In the genomic region with DNA sequence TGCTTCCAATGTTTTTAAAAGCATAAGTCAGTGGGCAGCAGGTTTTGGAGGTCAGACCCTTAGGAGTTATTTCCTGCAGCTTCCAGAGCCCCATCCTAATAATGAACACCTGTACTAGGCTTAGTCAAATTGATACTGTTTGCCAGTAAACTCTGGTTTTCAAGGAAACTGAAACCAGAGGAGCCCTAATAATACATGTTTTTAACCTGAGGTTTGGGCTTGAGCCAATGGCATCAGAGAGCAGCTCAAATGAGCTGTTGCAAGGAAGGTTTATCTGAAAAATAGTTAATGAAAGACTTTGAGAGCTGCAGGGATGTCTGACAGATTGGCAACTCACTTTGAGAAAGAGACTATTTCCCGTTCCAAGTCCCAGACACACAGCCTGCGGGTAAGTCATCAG, we compare ENCODE assay signal across 17 cellular contexts. TPM values are rescaled to one million over a fixed set of nuclear protein-coding genes. Genes with fewer than 3 reads are reported as not detected.
A peak's percentile ranks its signal among the peaks of the same experiment; 100 is the strongest.
DNase-seq lines count a peak whose midpoint lies in the region; ATAC-seq, FAIRE-seq and TF ChIP-seq lines count a peak whose summit lies in the region.
"Had no signal": no experiment of that assay in that cellular context is flagged by ENCODE, and none has a peak within 500 bp of the region (broad histone marks: within the 10 kb centered on the region; RNA-seq: fewer than 3 reads in every experiment).

No MANE protein-coding gene starts in this region.

- ATAC-seq in GM19467 (IDR thresholded peaks at IDR 0.05; ENCODE audit: unreplicated experiment) (peak; percentile 54), HG02981 (IDR thresholded peaks at IDR 0.05; ENCODE audit: unreplicated experiment) (peak; percentile 60)
- ATAC-seq: Panc1 had no signal

- H3K9me3 ChIP-seq in adrenal gland (replicated peaks in 1 of 3) (no peaks in the 10 kb centered on the region), left ventricle myocardium inferior (replicated peaks) (no peaks in the 10 kb centered on the region)

- no peak overlapping the region for H3K27ac ChIP-seq in adrenal gland
- H3K27ac ChIP-seq in left ventricle myocardium inferior (replicated peaks), result no peak overlapping the region
- H3K27ac ChIP-seq: HL-60 had no signal

- 38 to 55% (median 46%) methylated on average over 2 of the region's 2 CpGs for WGBS in adrenal gland, 4 donors

- intact Hi-C loops in adrenal gland (cut with DNase I) (no loop called here), left ventricle myocardium inferior (cut with micrococcal nuclease) (no loop called here)

- TF ChIP-seq CTCF in adrenal gland (IDR thresholded peaks at IDR 0.05) (no peak), left ventricle myocardium inferior (IDR thresholded peaks at IDR 0.05; ENCODE audit: borderline replicate concordance) (no peak)

- H3K36me3 ChIP-seq in adrenal gland (replicated peaks in 1 of 2) (no peaks in the 10 kb centered on the region), left ventricle myocardium inferior (no peaks in the 10 kb centered on the region)

- H3K4me3 ChIP-seq in adrenal gland, result no peak overlapping the region
- H3K4me3 ChIP-seq in left ventricle myocardium inferior, result no peak overlapping the region

- no peaks in the 10 kb centered on the region for H3K4me1 ChIP-seq in adrenal gland (replicated peaks in 1 of 2)
- no peaks in the 10 kb centered on the region for H3K4me1 ChIP-seq in left ventricle myocardium inferior

- peak; percentile 55 for FAIRE-seq in GM12891 (lab: Jason Lieb, UNC)

- H3K27me3 ChIP-seq in adrenal gland (no peaks in the 10 kb centered on the region), left ventricle myocardium inferior (ENCODE audit: low read depth) (no peaks in the 10 kb centered on the region)

- TF ChIP-seq POLR2A in GM12891 (IDR thresholded peaks at IDR 0.05; ENCODE audit: low read depth, low read length) (no peak), adrenal gland (IDR thresholded peaks at IDR 0.05) (no peak)

- DNase-seq in GM12891 (ENCODE audit: insufficient read length, low spot score), result no peak
- DNase-seq in RPMI8226, result peak; percentile 87
- no peak for DNase-seq in adrenal gland
- no peak for DNase-seq in left ventricle myocardium inferior
- DNase-seq in stimulated activated CD4-positive, alpha-beta T cell treated with anti-CD3 and anti-CD28 coated beads, Interleukin-4, amount 100 ng/mL, for 4 hours, result no peak
- DNase-seq in NCI-H2171 (lab: John Stamatoyannopoulos, UW), result no peak
- DNase-seq: activated CD4-positive, alpha-beta T cell treated with anti-CD3 and anti-CD28 coated beads for 1 hour; activated T-cell treated with anti-CD3 and anti-CD28 coated beads, Interleukin-2, amount 50 U/mL, for 1 hour; GOT3; NCI-H2171 treated with DMSO at 0.1 percent for 48 hours; stimulated activated naive CD4-positive, alpha-beta T cell treated with Interleukin-2 at 50 U/mL for 16 hours; T-helper 1 cell had no signal

TF ChIP-seq in GM12891, 5 proteins besides CTCF, POLR2A, EP300 and RAD21:
- TF ChIP-seq POU2F2 (IDR thresholded peaks at IDR 0.05; ENCODE audit: low read depth, low read length), result no peak
- no peak for TF ChIP-seq PAX5 (IDR thresholded peaks at IDR 0.05; ENCODE audit: insufficient read depth, low read length, severe bottlenecking)
- TF ChIP-seq SPI1 (IDR thresholded peaks at IDR 0.05; ENCODE audit: low read depth, low read length), result no peak
- no peak for TF ChIP-seq TAF1 (IDR thresholded peaks at IDR 0.05; ENCODE audit: low read depth, low read length)
- TF ChIP-seq POLR2AphosphoS5 (IDR thresholded peaks at IDR 0.05; ENCODE audit: low read depth, low read length), result no peak
TF ChIP-seq in GM12891: peak in this region for 0.

RNA-seq across cellular contexts. Expression of a gene that starts 54.6 kb away (rescaled TPM):
- not detected for polyA plus RNA-seq in GM12891 (2012; ENCODE audit: low read depth, missing spikeins)
- 1 to 10 TPM in 5 of 8 donors, under 1 TPM in 2, not detected in 1; 0.43 to 3.5 (median 1.9) TPM for total RNA-seq in adrenal gland
- 1 to 10 TPM in 1 of 3 donors, under 1 TPM in 2; 0.40 to 1.1 (median 0.94) TPM for polyA plus RNA-seq in adrenal gland
- total RNA-seq in left ventricle myocardium inferior, result not detected
- total RNA-seq: M059J had no signal
